Comparison of ENCODE assay signal across 8 cellular contexts in the genomic region with DNA sequence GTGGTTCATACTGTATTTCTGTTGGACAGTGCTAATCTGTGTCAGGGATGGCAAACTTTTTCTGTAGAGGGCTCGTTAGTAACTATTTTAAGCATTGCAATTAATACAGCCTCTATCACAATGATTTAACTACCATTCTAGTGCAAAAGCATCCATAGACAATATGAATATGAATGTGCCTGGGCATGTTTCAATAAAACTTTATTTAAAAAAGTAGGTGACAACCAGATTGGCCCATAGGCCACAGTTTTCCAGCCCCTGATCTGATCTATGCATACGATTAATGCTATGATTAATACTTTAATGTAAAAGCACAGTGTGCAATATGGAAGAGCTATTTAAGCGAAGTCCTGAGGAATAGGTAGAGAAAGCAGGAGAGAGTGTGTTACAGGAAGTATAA. TPM values are rescaled to one million over a fixed set of nuclear protein-coding genes. Genes with fewer than 3 reads are reported as not detected.
"Had no signal": no experiment of that assay in that cellular context is flagged by ENCODE, and none has a peak within 500 bp of the region (broad histone marks: within the 10 kb centered on the region; RNA-seq: fewer than 3 reads in every experiment).

No MANE protein-coding gene starts in this region.

- H3K4me1 Mint-ChIP-seq: IgD-negative memory B cell had no signal

- H3K4me3 Mint-ChIP-seq: IgD-negative memory B cell had no signal

- H3K4me2 ChIP-seq: KMS-11 had no signal

- FAIRE-seq: HTR-8/SVneo had no signal

- H3K9ac ChIP-seq: KMS-11 had no signal

- H3K27me3 Mint-ChIP-seq: IgD-negative memory B cell had no signal

- H3K36me3 Mint-ChIP-seq: IgD-negative memory B cell had no signal

- DNase-seq: IMR-90, KBM-7, KG1 had no signal

- H3K27ac ChIP-seq: HL-60, KMS-11 had no signal

RNA-seq across cellular contexts. Expression of a gene that starts 29.6 kb away (rescaled TPM):
- total RNA-seq: HT-29, IMR-90 had no signal
- polyA plus RNA-seq: IMR-90 had no signal
